Comparison of ENCODE assay signal across 8 cellular contexts in genomic region chr11:102882389-102883024, GRCh38. TPM values are rescaled to one million over a fixed set of nuclear protein-coding genes. Genes with fewer than 3 reads are reported as not detected.
A peak's percentile ranks its signal among the peaks of the same experiment; 100 is the strongest.
DNase-seq lines count a peak whose midpoint lies in the region; ATAC-seq and TF ChIP-seq lines count a peak whose summit lies in the region.

No MANE protein-coding gene starts in this region.

- ATAC-seq in HG03460 (IDR thresholded peaks at IDR 0.05; ENCODE audit: unreplicated experiment) (peak; percentile 70), HG03175 (IDR thresholded peaks at IDR 0.05; ENCODE audit: unreplicated experiment) (no peak)

- H3K36me3 Mint-ChIP-seq in activated CD4-positive, alpha-beta T cell treated with anti-CD3 and anti-CD28 coated beads, Interleukin-2, amount 10 ng/mL, durations not matched to agents 7 days and 5 days (ENCODE audit: low read depth): no peaks in the 10 kb centered on the region

- no peaks in the 10 kb centered on the region for H3K4me1 Mint-ChIP-seq in activated CD4-positive, alpha-beta T cell treated with anti-CD3 and anti-CD28 coated beads, Interleukin-2, amount 10 ng/mL, durations not matched to agents 7 days and 5 days

- TF ChIP-seq CTCF in GM20000 (IDR thresholded peaks at IDR 0.05; ENCODE audit: extremely low read depth, missing control alignments) (no peak), foreskin fibroblast (IDR thresholded peaks at IDR 0.05; ENCODE audit: low read depth, low read length) (no peak)

- CTCF ChIA-PET in activated CD4-positive, alpha-beta T cell treated with anti-CD3 and anti-CD28 coated beads, Interleukin-2, amount 10 ng/mL, durations not matched to agents 7 days and 5 days (lab: Charles Lee): no interaction called here

- no peak overlapping the region for H3K27ac Mint-ChIP-seq in activated CD4-positive, alpha-beta T cell treated with anti-CD3 and anti-CD28 coated beads, Interleukin-2, amount 10 ng/mL, durations not matched to agents 7 days and 5 days

- POLR2A ChIA-PET in activated CD4-positive, alpha-beta T cell treated with anti-CD3 and anti-CD28 coated beads, Interleukin-2, amount 10 ng/mL, durations not matched to agents 7 days and 5 days (lab: Charles Lee): interaction anchor here (0.7 kb wide), 1 partner anchor 286 kb away, joined by 3 read pairs; no protein-coding TSS in a partner anchor

- H3K27me3 Mint-ChIP-seq in activated CD4-positive, alpha-beta T cell treated with anti-CD3 and anti-CD28 coated beads, Interleukin-2, amount 10 ng/mL, durations not matched to agents 7 days and 5 days: no peaks in the 10 kb centered on the region

- H3K4me3 Mint-ChIP-seq in activated CD4-positive, alpha-beta T cell treated with anti-CD3 and anti-CD28 coated beads, Interleukin-2, amount 10 ng/mL, durations not matched to agents 7 days and 5 days: no peak overlapping the region

- no peaks in the 10 kb centered on the region for H3K9me3 Mint-ChIP-seq in activated CD4-positive, alpha-beta T cell treated with anti-CD3 and anti-CD28 coated beads, Interleukin-2, amount 10 ng/mL, durations not matched to agents 7 days and 5 days

- DNase-seq in GM04503 (ENCODE audit: low read depth) (peak; percentile 87), GM20000 (ENCODE audit: low spot score) (peak; percentile 8), foreskin fibroblast (peak; percentile 61 to 71), HK-2 (ENCODE audit: unreplicated experiment) (no peak)
- no peak for DNase-seq in activated CD4-positive, alpha-beta T cell treated with anti-CD3 and anti-CD28 coated beads, Interleukin-2, amount 10 ng/mL, durations not matched to agents 7 days and 5 days
- DNase-seq in NK-92 treated with Interleukin-12 subunit alpha and Interleukin-12 subunit beta, amount 100 ng/mL, for 24 hours (lab: John Stamatoyannopoulos, UW): no peak

- no peak overlapping the region for H3K4me3 ChIP-seq in foreskin fibroblast (ENCODE audit: low read depth in 1 of 2, low read length in 2 of 2)

RNA-seq across cellular contexts. Expression of gene MMP12, which starts 7.7 kb away (rescaled TPM):
- total RNA-seq in activated CD4-positive, alpha-beta T cell treated with anti-CD3 and anti-CD28 coated beads, Interleukin-2, amount 10 ng/mL, durations not matched to agents 7 days and 5 days: not detected

RNA-seq across cellular contexts. Expression of gene MMP3, which starts 39.1 kb away (rescaled TPM):
- not detected for total RNA-seq in activated CD4-positive, alpha-beta T cell treated with anti-CD3 and anti-CD28 coated beads, Interleukin-2, amount 10 ng/mL, durations not matched to agents 7 days and 5 days

Comparison
In these comparisons a context has a peak if more than half of its experiments do, and no peak if none do; other contexts are left out.
1. DNase-seq: peak in GM04503 (single experiment), GM20000 (single experiment) and foreskin fibroblast (2 of 2); none in HK-2 (single experiment), activated CD4-positive, alpha-beta T cell treated with anti-CD3 and anti-CD28 coated beads, Interleukin-2, amount 10 ng/mL, durations not matched to agents 7 days and 5 days (single experiment) and NK-92 treated with Interleukin-12 subunit alpha and Interleukin-12 subunit beta, amount 100 ng/mL, for 24 hours (single experiment).